Comparison of ENCODE assay signal across 15 cellular contexts in the genomic region with DNA sequence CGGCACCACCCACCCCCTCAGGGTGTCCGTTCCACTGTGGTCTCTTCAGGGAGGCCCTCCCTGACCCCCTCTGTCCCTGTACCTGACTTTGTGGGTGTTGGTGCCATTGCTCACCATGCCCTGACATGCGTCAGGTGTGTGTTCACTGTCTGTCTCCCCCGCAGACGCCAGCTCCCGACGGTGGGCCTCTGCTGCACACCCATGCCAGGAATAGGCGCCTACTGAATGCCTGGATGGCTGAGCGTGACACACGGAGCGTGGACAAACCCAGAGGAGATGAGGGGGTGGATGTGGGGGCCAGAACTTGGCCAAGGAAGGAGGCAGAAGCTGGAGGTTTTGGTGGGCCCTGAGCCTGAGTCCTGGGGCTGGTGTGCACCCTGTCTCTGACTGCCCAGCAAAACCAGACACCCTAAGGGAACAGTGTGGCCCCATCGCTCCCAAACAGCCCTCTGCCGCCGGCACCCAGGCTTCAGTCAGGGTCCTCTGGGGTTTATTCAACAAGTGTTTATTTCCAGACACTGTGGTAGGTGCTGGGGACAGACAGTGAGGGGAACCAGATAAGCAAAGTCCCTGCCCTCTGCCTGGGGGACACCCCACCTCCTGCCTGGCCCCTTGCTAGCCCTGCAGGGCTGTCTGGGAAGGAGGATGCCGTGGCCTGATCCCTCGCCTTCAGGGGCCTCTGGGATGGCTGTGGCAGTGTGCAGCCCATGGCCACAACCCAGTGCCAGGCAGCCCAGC.
DNase-seq lines count a peak whose midpoint lies in the region; ATAC-seq and TF ChIP-seq lines count a peak whose summit lies in the region.
"Had no signal": no experiment of that assay in that cellular context is flagged by ENCODE, and none has a peak within 500 bp of the region (broad histone marks: within the 10 kb centered on the region; RNA-seq: fewer than 3 reads in every experiment).

No MANE protein-coding gene starts in this region.

- ATAC-seq in left ventricle myocardium superior (no peak), Right ventricle myocardium superior (ENCODE audit: poor library complexity) (no peak), GM21619 (IDR thresholded peaks at IDR 0.05; ENCODE audit: unreplicated experiment) (no peak)
- ATAC-seq in stimulated activated naive B cell treated with anti-CD40 and anti-IgM and Interleukin-4, amounts not matched to agents 10 μg/mL and 1 μg/mL and 100 μg/mL, for 72 hours (replicated peaks) = no peak
- ATAC-seq: GM12878, HepG2 had no signal

- no peaks in the 10 kb centered on the region for H3K9me3 Mint-ChIP-seq in chondrocyte (ENCODE audit: low read depth)
- H3K9me3 Mint-ChIP-seq in stimulated activated naive B cell treated with anti-CD40 and anti-IgM and Interleukin-4, amounts not matched to agents 10 μg/mL and 1 μg/mL and 100 μg/mL, for 72 hours = peaks cover 0 to 4% of the 10 kb centered on the region in 2 donors
- H3K9me3 Mint-ChIP-seq: CD4-positive, alpha-beta T cell had no signal

- no peak overlapping the region for H3K27ac Mint-ChIP-seq in chondrocyte (ENCODE audit: unreplicated experiment)
- H3K27ac Mint-ChIP-seq in stimulated activated naive B cell treated with anti-CD40 and anti-IgM and Interleukin-4, amounts not matched to agents 10 μg/mL and 1 μg/mL and 100 μg/mL, for 72 hours = peak overlapping the region; percentile 4
- H3K27ac Mint-ChIP-seq: CD4-positive, alpha-beta T cell had no signal

- intact Hi-C loops in left ventricle myocardium superior (cut with micrococcal nuclease) (no loop called here), Right ventricle myocardium superior (cut with DNase I) (no loop called here)

- H3K27ac ChIP-seq in layer of hippocampus (ENCODE audit: low read depth, low read length) = peak overlapping the region; percentile 27

- H3K4me1 Mint-ChIP-seq in chondrocyte (ENCODE audit: low read depth) = no peaks in the 10 kb centered on the region
- no peaks in the 10 kb centered on the region for H3K4me1 Mint-ChIP-seq in stimulated activated naive B cell treated with anti-CD40 and anti-IgM and Interleukin-4, amounts not matched to agents 10 μg/mL and 1 μg/mL and 100 μg/mL, for 72 hours

- no peaks in the 10 kb centered on the region for H3K27me3 ChIP-seq in layer of hippocampus (ENCODE audit: control insufficient read depth, insufficient read depth, low read length)

- DNase-seq in left ventricle myocardium superior (peak; percentile 11), Right ventricle myocardium superior (no peak), chondrocyte (ENCODE audit: low spot score) (peak; percentile 68), NCI-H1930 (lab: John Stamatoyannopoulos, UW) (no peak), SHP77 treated with DMSO at 0.1 percent for 48 hours (lab: John Stamatoyannopoulos, UW) (no peak)
- DNase-seq in stimulated activated naive B cell treated with anti-CD40 and anti-IgM and Interleukin-4, amounts not matched to agents 10 μg/mL and 1 μg/mL and 100 μg/mL, for 72 hours = no peak
- DNase-seq: 8988T; AML-193; C1 segment of cervical spinal cord; CD4-positive, alpha-beta T cell; DMS79 had no signal

- H3K36me3 Mint-ChIP-seq in chondrocyte (ENCODE audit: low read depth) = peaks cover 3% of the 10 kb centered on the region
- H3K36me3 Mint-ChIP-seq in stimulated activated naive B cell treated with anti-CD40 and anti-IgM and Interleukin-4, amounts not matched to agents 10 μg/mL and 1 μg/mL and 100 μg/mL, for 72 hours = no peaks in the 10 kb centered on the region

- H3K27me3 Mint-ChIP-seq in chondrocyte (ENCODE audit: low read depth) = peaks cover 41% of the 10 kb centered on the region
- H3K27me3 Mint-ChIP-seq in stimulated activated naive B cell treated with anti-CD40 and anti-IgM and Interleukin-4, amounts not matched to agents 10 μg/mL and 1 μg/mL and 100 μg/mL, for 72 hours = peaks cover 1 to 4% of the 10 kb centered on the region in 2 donors

- H3K4me3 Mint-ChIP-seq in chondrocyte (ENCODE audit: unreplicated experiment) = no peak overlapping the region
- H3K4me3 Mint-ChIP-seq in stimulated activated naive B cell treated with anti-CD40 and anti-IgM and Interleukin-4, amounts not matched to agents 10 μg/mL and 1 μg/mL and 100 μg/mL, for 72 hours = no peak overlapping the region
- H3K4me3 Mint-ChIP-seq: CD4-positive, alpha-beta T cell had no signal

- TF ChIP-seq CTCF in chondrocyte (IDR thresholded peaks at IDR 0.05) = no peak

Comparison
In these comparisons a context has a peak if more than half of its experiments do, and no peak if none do; other contexts are left out.
1. DNase-seq: peak in left ventricle myocardium superior (single experiment) and chondrocyte (single experiment); none in Right ventricle myocardium superior (single experiment), stimulated activated naive B cell treated with anti-CD40 and anti-IgM and Interleukin-4, amounts not matched to agents 10 μg/mL and 1 μg/mL and 100 μg/mL, for 72 hours (single experiment), NCI-H1930 (0 of 2) and SHP77 treated with DMSO at 0.1 percent for 48 hours (single experiment).